In genomic region chr2:187274146-187274545, GRCh38 we compare ENCODE assay signal across 29 cellular contexts.
"Had no signal": no experiment of that assay in that cellular context is flagged by ENCODE, and none has a peak within 500 bp of the region (broad histone marks: within the 10 kb centered on the region; RNA-seq: fewer than 3 reads in every experiment).

No MANE protein-coding gene starts in this region.

- H3K4me3 ChIP-seq: colonic mucosa, esophagus squamous epithelium, gastrocnemius medialis, heart right ventricle, left lung, lung, mucosa of descending colon had no signal

- FAIRE-seq: endometrium, islet of Langerhans, keratinocyte had no signal

- H3K27ac Mint-ChIP-seq: dendritic cell treated with granulocyte-macrophage colony-stimulating factor and Interleukin-4, amounts not matched to agents 40 ng/mL and 50 ng/mL, for 4 days; effector memory CD8-positive, alpha-beta T cell; endodermal cell; mesothelial cell of epicardium; naive B cell; naive thymus-derived CD8-positive, alpha-beta T cell had no signal

- H3K9me3 ChIP-seq: colonic mucosa, esophagus squamous epithelium, gastrocnemius medialis, mucosa of descending colon had no signal

- H3K4me1 ChIP-seq: colonic mucosa, esophagus squamous epithelium, gastrocnemius medialis, heart right ventricle, left lung had no signal

- H3K36me3 ChIP-seq: colonic mucosa, esophagus squamous epithelium, gastrocnemius medialis, heart right ventricle, left lung had no signal

- H3K27me3 ChIP-seq: colonic mucosa, esophagus squamous epithelium, gastrocnemius medialis, heart right ventricle, left lung had no signal

- H3K27ac ChIP-seq: colonic mucosa, epithelial cell of prostate, esophagus squamous epithelium, gastrocnemius medialis, heart right ventricle, left lung had no signal

- H3K27me3 Mint-ChIP-seq: dendritic cell treated with granulocyte-macrophage colony-stimulating factor and Interleukin-4, amounts not matched to agents 40 ng/mL and 50 ng/mL, for 4 days; effector memory CD8-positive, alpha-beta T cell; naive B cell; naive thymus-derived CD8-positive, alpha-beta T cell had no signal

- DNase-seq: colonic mucosa; cortex of kidney; effector CD8-positive, alpha-beta T cell; effector memory CD8-positive, alpha-beta T cell; endodermal cell; erythroblast; esophagus squamous epithelium; foreskin fibroblast; foreskin melanocyte; gastrocnemius medialis; glutamatergic neuron; head of caudate nucleus; heart right ventricle; hippocampal formation; left cardiac atrium; left lung; left ventricle myocardium superior; mesenchymal stem cell; mucosa of descending colon; naive B cell; naive thymus-derived CD8-positive, alpha-beta T cell had no signal

- H3K4me3 Mint-ChIP-seq: dendritic cell treated with granulocyte-macrophage colony-stimulating factor and Interleukin-4, amounts not matched to agents 40 ng/mL and 50 ng/mL, for 4 days; effector memory CD8-positive, alpha-beta T cell; endodermal cell; mesothelial cell of epicardium; naive B cell; naive thymus-derived CD8-positive, alpha-beta T cell had no signal

- H3K9me3 Mint-ChIP-seq: dendritic cell treated with granulocyte-macrophage colony-stimulating factor and Interleukin-4, amounts not matched to agents 40 ng/mL and 50 ng/mL, for 4 days; endodermal cell had no signal

- ATAC-seq: effector memory CD8-positive, alpha-beta T cell; esophagus mucosa; gastrocnemius medialis; heart right ventricle; left cardiac atrium; left lung; left ventricle myocardium superior; mucosa of descending colon; naive thymus-derived CD8-positive, alpha-beta T cell had no signal

- H3K4me1 Mint-ChIP-seq: endodermal cell; mesothelial cell of epicardium; naive B cell; naive thymus-derived CD8-positive, alpha-beta T cell had no signal

- H3K36me3 Mint-ChIP-seq: mesothelial cell of epicardium; naive B cell; naive thymus-derived CD8-positive, alpha-beta T cell had no signal
